ENCODE assay signal across 14 cellular contexts in genomic region chr11:128174465-128175101, GRCh38.
DNase-seq lines count a peak whose midpoint lies in the region; ATAC-seq and TF ChIP-seq lines count a peak whose summit lies in the region.
"Had no signal": no experiment of that assay in that cellular context is flagged by ENCODE, and none has a peak within 500 bp of the region (broad histone marks: within the 10 kb centered on the region; RNA-seq: fewer than 3 reads in every experiment).

No MANE protein-coding gene starts in this region.

- H3K36me3 Mint-ChIP-seq in nephron (ENCODE audit: low read depth): no peaks in the 10 kb centered on the region
- H3K36me3 Mint-ChIP-seq: IgD-negative memory B cell had no signal

- no peak overlapping the region for H3K4me3 ChIP-seq in choroid plexus epithelial cell (ENCODE audit: low read depth, low read length)
- H3K4me3 ChIP-seq: vagina had no signal

- peaks cover 36% of the 10 kb centered on the region for H3K4me1 Mint-ChIP-seq in nephron

- peak overlapping the region in 2 of 3 experiments; percentile 21 to 57 for H3K27ac Mint-ChIP-seq in nephron
- H3K27ac Mint-ChIP-seq: activated CD4-positive, alpha-beta T cell treated with anti-CD3 and anti-CD28 coated beads, Interleukin-2, amount 10 ng/mL, durations not matched to agents 24 days and 14 days; IgD-negative memory B cell had no signal

- H3K4me3 Mint-ChIP-seq in nephron: no peak overlapping the region
- H3K4me3 Mint-ChIP-seq: activated CD4-positive, alpha-beta T cell treated with anti-CD3 and anti-CD28 coated beads, Interleukin-2, amount 10 ng/mL, durations not matched to agents 24 days and 14 days; IgD-negative memory B cell had no signal

- DNase-seq in G401 (ENCODE audit: low spot score) (peak; percentile 68), NCI-H226 (peak; percentile 68), choroid plexus epithelial cell (ENCODE audit: low read depth) (peak; percentile 82), DMS153 (lab: John Stamatoyannopoulos, UW) (no peak), germinal center (ENCODE audit: low spot score) (no peak), T-helper 1 cell (no peak)
- DNase-seq: activated CD4-positive, alpha-beta T cell treated with anti-CD3 and anti-CD28 coated beads, Interleukin-2, amount 10 ng/mL, durations not matched to agents 24 days and 14 days; DND-41; hippocampal formation had no signal

- ATAC-seq in GM21786 (IDR thresholded peaks at IDR 0.05; ENCODE audit: unreplicated experiment): no peak
- ATAC-seq: Right ventricle myocardium inferior had no signal

- no peak for TF ChIP-seq CTCF in choroid plexus epithelial cell (conservative IDR thresholded peaks at IDR 0.05; ENCODE audit: low read depth, low read length)
- no peak for TF ChIP-seq CTCF in nephron (IDR thresholded peaks at IDR 0.05; ENCODE audit: unreplicated experiment in 3 of 3)

- in situ Hi-C loops in G401 (cut with HindIII; ENCODE audit: low sequenced_read_pairs): no loop called here

- peaks cover 3% of the 10 kb centered on the region for H3K9me3 Mint-ChIP-seq in nephron
- H3K9me3 Mint-ChIP-seq: activated CD4-positive, alpha-beta T cell treated with anti-CD3 and anti-CD28 coated beads, Interleukin-2, amount 10 ng/mL, durations not matched to agents 24 days and 14 days; IgD-negative memory B cell had no signal

- no peaks in the 10 kb centered on the region for H3K27me3 Mint-ChIP-seq in nephron (ENCODE audit: low read depth)
- H3K27me3 Mint-ChIP-seq: IgD-negative memory B cell had no signal

Comparison
In these comparisons a context has a peak if more than half of its experiments do, and no peak if none do; other contexts are left out.
1. DNase-seq: peak in G401 (single experiment), NCI-H226 (single experiment) and choroid plexus epithelial cell (single experiment); none in DMS153 (single experiment), germinal center (single experiment) and T-helper 1 cell (0 of 5).